Comparison of ENCODE assay signal across 18 cellular contexts in genomic region chr6:138103876-138104275, GRCh38. TPM values are rescaled to one million over a fixed set of nuclear protein-coding genes. Genes with fewer than 3 reads are reported as not detected.
DNase-seq lines count a peak whose midpoint lies in the region; ATAC-seq and TF ChIP-seq lines count a peak whose summit lies in the region.
"Had no signal": no experiment of that assay in that cellular context is flagged by ENCODE, and none has a peak within 500 bp of the region (broad histone marks: within the 10 kb centered on the region; RNA-seq: fewer than 3 reads in every experiment).

No MANE protein-coding gene starts in this region.

- no peaks in the 10 kb centered on the region for H3K27me3 Mint-ChIP-seq in endodermal cell (ENCODE audit: insufficient read depth)
- peaks cover 36% of the 10 kb centered on the region for H3K27me3 Mint-ChIP-seq in activated CD4-positive, alpha-beta T cell treated with anti-CD3 and anti-CD28 coated beads, Interleukin-2, amount 10 ng/mL, durations not matched to agents 7 days and 5 days

- peaks cover 4% of the 10 kb centered on the region for H3K9me3 Mint-ChIP-seq in endodermal cell
- no peaks in the 10 kb centered on the region for H3K9me3 Mint-ChIP-seq in activated CD4-positive, alpha-beta T cell treated with anti-CD3 and anti-CD28 coated beads, Interleukin-2, amount 10 ng/mL, durations not matched to agents 7 days and 5 days
- H3K9me3 Mint-ChIP-seq: activated naive CD8-positive, alpha-beta T cell treated with anti-CD3 and anti-CD28 coated beads, Interleukin-2, amount 10 ng/mL, durations not matched to agents 7 days and 5 days; CD4-positive, alpha-beta T cell; central memory CD8-positive, alpha-beta T cell had no signal

- H3K4me3 ChIP-seq in endodermal cell (ENCODE audit: low read length), result peak overlapping the region; percentile 86
- H3K4me3 ChIP-seq in smooth muscle cell, result peak overlapping the region; percentile 81
- H3K4me3 ChIP-seq: mucosa of descending colon, SK-N-MC, tibial artery had no signal

- 61 to 84% methylated on average over 3 to 4 of the region's 5 CpGs for WGBS in endodermal cell (ENCODE audit: insufficient coverage in 1 of 2, insufficient read length in 1 of 2), 2 experiments
- 68% methylated on average over 5 of the region's 5 CpGs for WGBS in smooth muscle cell (ENCODE audit: low lambda C conversion rate)

- H3K9ac ChIP-seq in endodermal cell (ENCODE audit: extremely low read depth, low read length, poor library complexity, severe bottlenecking) (no peak overlapping the region), smooth muscle cell (ENCODE audit: low read depth) (peak overlapping the region; percentile 83)

- H3K36me3 ChIP-seq in endodermal cell (ENCODE audit: control insufficient read depth, insufficient read depth, low read length) (peaks cover 41% of the 10 kb centered on the region), smooth muscle cell (ENCODE audit: low read depth) (no peaks in the 10 kb centered on the region)
- H3K36me3 ChIP-seq: tibial artery had no signal

- peak overlapping the region; percentile 19 for H3K4me3 Mint-ChIP-seq in endodermal cell
- no peak overlapping the region for H3K4me3 Mint-ChIP-seq in activated CD4-positive, alpha-beta T cell treated with anti-CD3 and anti-CD28 coated beads, Interleukin-2, amount 10 ng/mL, durations not matched to agents 7 days and 5 days
- H3K4me3 Mint-ChIP-seq: activated naive CD8-positive, alpha-beta T cell treated with anti-CD3 and anti-CD28 coated beads, Interleukin-2, amount 10 ng/mL, durations not matched to agents 7 days and 5 days; CD4-positive, alpha-beta T cell; central memory CD8-positive, alpha-beta T cell had no signal

- POLR2A ChIA-PET in activated CD4-positive, alpha-beta T cell treated with anti-CD3 and anti-CD28 coated beads, Interleukin-2, amount 10 ng/mL, durations not matched to agents 7 days and 5 days (lab: Charles Lee), result no interaction called here

- H2AFZ ChIP-seq in smooth muscle cell (ENCODE audit: low read depth), result no peak overlapping the region

- H3K79me2 ChIP-seq in smooth muscle cell (ENCODE audit: low read depth), result peaks cover 68% of the 10 kb centered on the region

- CTCF ChIA-PET in activated CD4-positive, alpha-beta T cell treated with anti-CD3 and anti-CD28 coated beads, Interleukin-2, amount 10 ng/mL, durations not matched to agents 7 days and 5 days (lab: Charles Lee), result interaction anchor here (1.0 to 1.3 kb wide), 2 partner anchors 14 to 125 kb away, joined by 3 to 4 read pairs; no protein-coding TSS in a partner anchor

- H3K27ac Mint-ChIP-seq in endodermal cell, result peak overlapping the region; percentile 58
- H3K27ac Mint-ChIP-seq in activated CD4-positive, alpha-beta T cell treated with anti-CD3 and anti-CD28 coated beads, Interleukin-2, amount 10 ng/mL, durations not matched to agents 7 days and 5 days, result no peak overlapping the region
- H3K27ac Mint-ChIP-seq: activated naive CD8-positive, alpha-beta T cell treated with anti-CD3 and anti-CD28 coated beads, Interleukin-2, amount 10 ng/mL, durations not matched to agents 7 days and 5 days; CD4-positive, alpha-beta T cell had no signal

- peaks cover 16% of the 10 kb centered on the region for H3K9me3 ChIP-seq in endodermal cell (ENCODE audit: control insufficient read depth, low read length)
- H3K9me3 ChIP-seq in smooth muscle cell (replicated peaks; ENCODE audit: low read depth), result no peaks in the 10 kb centered on the region
- H3K9me3 ChIP-seq: mucosa of descending colon, tibial artery had no signal

- peaks cover 39% of the 10 kb centered on the region for H3K36me3 Mint-ChIP-seq in endodermal cell (ENCODE audit: low read depth)
- no peaks in the 10 kb centered on the region for H3K36me3 Mint-ChIP-seq in activated CD4-positive, alpha-beta T cell treated with anti-CD3 and anti-CD28 coated beads, Interleukin-2, amount 10 ng/mL, durations not matched to agents 7 days and 5 days (ENCODE audit: low read depth)
- H3K36me3 Mint-ChIP-seq: activated naive CD8-positive, alpha-beta T cell treated with anti-CD3 and anti-CD28 coated beads, Interleukin-2, amount 10 ng/mL, durations not matched to agents 7 days and 5 days had no signal

- DNase-seq in NCI-H510A treated with DMSO at 0.1 percent for 48 hours (lab: John Stamatoyannopoulos, UW), result peak; percentile 11
- no peak for DNase-seq in NCI-H510A (lab: John Stamatoyannopoulos, UW)
- DNase-seq in NCI-H2171 (lab: John Stamatoyannopoulos, UW), result peak; percentile 41
- DNase-seq in endodermal cell, result no peak
- DNase-seq in smooth muscle cell (lab: John Stamatoyannopoulos, UW; ENCODE audit: unreplicated experiment), result no peak
- DNase-seq in activated CD4-positive, alpha-beta T cell treated with anti-CD3 and anti-CD28 coated beads, Interleukin-2, amount 10 ng/mL, durations not matched to agents 7 days and 5 days, result no peak
- DNase-seq in left lobe of liver (ENCODE audit: low spot score), result no peak
- DNase-seq: activated CD4-positive, alpha-beta T cell treated with anti-CD3 and anti-CD28 coated beads, Interleukin-2, amount 50 U/mL, for 48 hours; activated naive CD8-positive, alpha-beta T cell treated with anti-CD3 and anti-CD28 coated beads, Interleukin-2, amount 10 ng/mL, durations not matched to agents 7 days and 5 days; activated T-cell treated with anti-CD3 and anti-CD28 coated beads, Interleukin-2, amount 50 U/mL, for 48 hours; CD4-positive, alpha-beta T cell; mucosa of descending colon; OCI-M1; stimulated activated CD4-positive, alpha-beta T cell treated with anti-CD3 and anti-CD28 coated beads, Interleukin-4, amount 100 ng/mL, for 4 hours; tibial artery had no signal

- H3K4me2 ChIP-seq in smooth muscle cell, result peak overlapping the region; percentile 85

- no peak overlapping the region for H3K27ac ChIP-seq in endodermal cell (ENCODE audit: low read depth, low read length)
- peak overlapping the region; percentile 84 for H3K27ac ChIP-seq in smooth muscle cell (ENCODE audit: low read depth)
- H3K27ac ChIP-seq: SK-N-MC, tibial artery had no signal

- H3K27me3 ChIP-seq in endodermal cell (ENCODE audit: control insufficient read depth, insufficient read depth, low read length, poor library complexity, severe bottlenecking), result no peaks in the 10 kb centered on the region
- peaks cover 11% of the 10 kb centered on the region for H3K27me3 ChIP-seq in smooth muscle cell (ENCODE audit: low read depth)
- H3K27me3 ChIP-seq: tibial artery had no signal

- ATAC-seq in left lobe of liver (no peak), GM18498 (IDR thresholded peaks at IDR 0.05; ENCODE audit: unreplicated experiment) (no peak)
- ATAC-seq: mucosa of descending colon had no signal

- no peak for TF ChIP-seq CTCF in endodermal cell (conservative IDR thresholded peaks at IDR 0.05)
- TF ChIP-seq CTCF in smooth muscle cell (IDR thresholded peaks at IDR 0.05; ENCODE audit: borderline replicate concordance, insufficient read depth, poor library complexity, severe bottlenecking), result no peak

- H3K4me1 Mint-ChIP-seq in endodermal cell, result peaks cover 36% of the 10 kb centered on the region
- peaks cover 27% of the 10 kb centered on the region for H3K4me1 Mint-ChIP-seq in activated CD4-positive, alpha-beta T cell treated with anti-CD3 and anti-CD28 coated beads, Interleukin-2, amount 10 ng/mL, durations not matched to agents 7 days and 5 days

- peaks cover 1% of the 10 kb centered on the region for H3F3A ChIP-seq in smooth muscle cell (ENCODE audit: low read depth)

- peaks cover 13% of the 10 kb centered on the region for H4K20me1 ChIP-seq in smooth muscle cell (ENCODE audit: low read depth)

- H3K4me1 ChIP-seq in endodermal cell (ENCODE audit: control insufficient read depth, insufficient read depth, low read length), result no peaks in the 10 kb centered on the region
- H3K4me1 ChIP-seq in smooth muscle cell (ENCODE audit: low read depth), result peaks cover 24% of the 10 kb centered on the region

RNA-seq across cellular contexts. Expression of gene PERP, which starts 3.3 kb away (rescaled TPM):
- 100 to 1,000 TPM in 1 of 2 donors, 10 to 100 TPM in 1; 85.4 to 120 TPM for total RNA-seq in endodermal cell
- 32.2 TPM for polyA plus RNA-seq in endodermal cell (2013, experiment 1 of 2)
- 33.7 TPM for polyA plus RNA-seq in endodermal cell (2013, experiment 2 of 2)
- total RNA-seq in smooth muscle cell, result 207 and 237 TPM in 2 replicates
- polyA plus RNA-seq in smooth muscle cell, result 70.9 and 187 TPM in 2 replicates
- 1 to 10 TPM; 4.6 to 4.7 TPM for total RNA-seq in activated CD4-positive, alpha-beta T cell treated with anti-CD3 and anti-CD28 coated beads, Interleukin-2, amount 10 ng/mL, durations not matched to agents 7 days and 5 days
- total RNA-seq in left lobe of liver, result 36.4 TPM

RNA-seq across cellular contexts. Expression of gene ARFGEF3, which starts 57.9 kb away (rescaled TPM):
- total RNA-seq in endodermal cell (10 to 100 TPM; 10.9 to 14.3 TPM), smooth muscle cell (1.6 and 2.2 TPM in 2 replicates), left lobe of liver (0.18 TPM)
- 1.6 TPM for polyA plus RNA-seq in endodermal cell (2013, experiment 1 of 2)
- 1.7 TPM for polyA plus RNA-seq in endodermal cell (2013, experiment 2 of 2)
- polyA plus RNA-seq in smooth muscle cell, result 0.06 and 0.71 TPM in 2 replicates
- under 1 TPM; 0.05 to 0.06 TPM for total RNA-seq in activated CD4-positive, alpha-beta T cell treated with anti-CD3 and anti-CD28 coated beads, Interleukin-2, amount 10 ng/mL, durations not matched to agents 7 days and 5 days
- total RNA-seq: CD4-positive, alpha-beta T cell had no signal

Comparison
In these comparisons a context has a peak if more than half of its experiments do, and no peak if none do; other contexts are left out.
1. DNase-seq: peak in NCI-H510A treated with DMSO at 0.1 percent for 48 hours (single experiment) and NCI-H2171 (single experiment); none in NCI-H510A (single experiment), endodermal cell (single experiment), smooth muscle cell (single experiment), activated CD4-positive, alpha-beta T cell treated with anti-CD3 and anti-CD28 coated beads, Interleukin-2, amount 10 ng/mL, durations not matched to agents 7 days and 5 days (single experiment) and left lobe of liver (single experiment).